2 cellular contexts compared by ENCODE assay signal in the genomic region with DNA sequence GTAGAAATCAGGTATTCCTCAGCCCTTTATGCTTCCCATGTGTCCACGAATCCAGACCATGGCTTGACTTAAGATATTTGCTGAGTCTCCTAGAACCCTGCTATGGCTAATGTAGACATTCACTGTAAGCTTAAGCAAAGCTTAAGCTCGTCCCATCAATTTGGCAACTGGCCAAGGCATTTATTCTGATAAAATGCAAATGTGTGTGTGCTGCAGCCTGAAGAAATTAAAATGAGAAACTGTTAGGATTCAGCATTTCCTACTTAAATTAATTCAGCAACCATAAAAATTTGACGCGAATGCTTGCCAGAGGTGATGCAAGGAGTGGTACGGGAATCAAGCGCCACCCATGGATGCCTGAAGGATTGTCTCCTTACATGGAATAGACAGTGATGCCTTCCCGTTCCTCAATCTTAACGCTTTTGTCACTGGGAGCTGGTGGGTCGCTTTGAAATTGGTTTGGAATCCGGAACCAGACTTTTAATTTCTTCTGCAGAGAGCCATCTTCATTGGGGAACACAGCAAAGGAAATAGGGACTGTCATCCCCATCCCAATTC.
TF ChIP-seq lines count a peak whose summit lies in the region.

No MANE protein-coding gene starts in this region.

TF ChIP-seq in HCT116, 20 proteins besides CTCF, POLR2A, EP300 and RAD21:
- TF ChIP-seq JUND (IDR thresholded peaks at IDR 0.05) (no peak), YY1 (IDR thresholded peaks at IDR 0.05; ENCODE audit: extremely low read depth, insufficient replicate concordance, low read depth, low read length) (no peak), SIN3A (IDR thresholded peaks at IDR 0.05; ENCODE audit: low read depth) (no peak), ELF1 (IDR thresholded peaks at IDR 0.05; ENCODE audit: borderline replicate concordance, low read depth) (no peak), EGR1 (IDR thresholded peaks at IDR 0.05; ENCODE audit: low read depth) (no peak), SRF (IDR thresholded peaks at IDR 0.05; ENCODE audit: low read depth) (no peak), SP1 (IDR thresholded peaks at IDR 0.05; ENCODE audit: low read depth) (no peak), POLR2AphosphoS5 (IDR thresholded peaks at IDR 0.05; ENCODE audit: low read depth, low read length) (no peak)
- TF ChIP-seq, protein P1, sequence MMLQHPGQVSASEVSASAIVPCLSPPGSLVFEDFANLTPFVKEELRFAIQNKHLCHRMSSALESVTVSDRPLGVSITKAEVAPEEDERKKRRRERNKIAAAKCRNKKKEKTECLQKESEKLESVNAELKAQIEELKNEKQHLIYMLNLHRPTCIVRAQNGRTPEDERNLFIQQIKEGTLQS (IDR thresholded peaks at IDR 0.05) = no peak
- TF ChIP-seq, protein P2, sequence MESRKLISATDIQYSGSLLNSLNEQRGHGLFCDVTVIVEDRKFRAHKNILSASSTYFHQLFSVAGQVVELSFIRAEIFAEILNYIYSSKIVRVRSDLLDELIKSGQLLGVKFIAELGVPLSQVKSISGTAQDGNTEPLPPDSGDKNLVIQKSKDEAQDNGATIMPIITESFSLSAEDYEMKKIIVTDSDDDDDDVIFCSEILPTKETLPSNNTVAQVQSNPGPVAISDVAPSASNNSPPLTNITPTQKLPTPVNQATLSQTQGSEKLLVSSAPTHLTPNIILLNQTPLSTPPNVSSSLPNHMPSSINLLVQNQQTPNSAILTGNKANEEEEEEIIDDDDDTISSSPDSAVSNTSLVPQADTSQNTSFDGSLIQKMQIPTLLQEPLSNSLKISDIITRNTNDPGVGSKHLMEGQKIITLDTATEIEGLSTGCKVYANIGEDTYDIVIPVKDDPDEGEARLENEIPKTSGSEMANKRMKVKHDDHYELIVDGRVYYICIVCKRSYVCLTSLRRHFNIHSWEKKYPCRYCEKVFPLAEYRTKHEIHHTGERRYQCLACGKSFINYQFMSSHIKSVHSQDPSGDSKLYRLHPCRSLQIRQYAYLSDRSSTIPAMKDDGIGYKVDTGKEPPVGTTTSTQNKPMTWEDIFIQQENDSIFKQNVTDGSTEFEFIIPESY (IDR thresholded peaks at IDR 0.05; ENCODE audit: extremely low read depth, insufficient replicate concordance, low read length) = no peak
- TF ChIP-seq, protein P3, sequence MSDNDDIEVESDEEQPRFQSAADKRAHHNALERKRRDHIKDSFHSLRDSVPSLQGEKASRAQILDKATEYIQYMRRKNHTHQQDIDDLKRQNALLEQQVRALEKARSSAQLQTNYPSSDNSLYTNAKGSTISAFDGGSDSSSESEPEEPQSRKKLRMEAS (IDR thresholded peaks at IDR 0.05) = no peak
TF ChIP-seq in HCT116: peak in this region for 0.

TF ChIP-seq in K562, 482 proteins besides CTCF, POLR2A, EP300 and RAD21:
- TF ChIP-seq NFIX (CRISPR knock-in tag; IDR thresholded peaks at IDR 0.05; ENCODE audit: low read depth) (peak; percentile 59), NFIC (IDR thresholded peaks at IDR 0.05) (peak; percentile 88), RBBP5 (IDR thresholded peaks at IDR 0.05; ENCODE audit: borderline replicate concordance, insufficient read depth, low read length, poor library complexity, severe bottlenecking) (no peak), PCBP1 (IDR thresholded peaks at IDR 0.05; ENCODE audit: low read depth, low read length, poor library complexity, severe bottlenecking) (no peak)
- TF ChIP-seq, protein P4, sequence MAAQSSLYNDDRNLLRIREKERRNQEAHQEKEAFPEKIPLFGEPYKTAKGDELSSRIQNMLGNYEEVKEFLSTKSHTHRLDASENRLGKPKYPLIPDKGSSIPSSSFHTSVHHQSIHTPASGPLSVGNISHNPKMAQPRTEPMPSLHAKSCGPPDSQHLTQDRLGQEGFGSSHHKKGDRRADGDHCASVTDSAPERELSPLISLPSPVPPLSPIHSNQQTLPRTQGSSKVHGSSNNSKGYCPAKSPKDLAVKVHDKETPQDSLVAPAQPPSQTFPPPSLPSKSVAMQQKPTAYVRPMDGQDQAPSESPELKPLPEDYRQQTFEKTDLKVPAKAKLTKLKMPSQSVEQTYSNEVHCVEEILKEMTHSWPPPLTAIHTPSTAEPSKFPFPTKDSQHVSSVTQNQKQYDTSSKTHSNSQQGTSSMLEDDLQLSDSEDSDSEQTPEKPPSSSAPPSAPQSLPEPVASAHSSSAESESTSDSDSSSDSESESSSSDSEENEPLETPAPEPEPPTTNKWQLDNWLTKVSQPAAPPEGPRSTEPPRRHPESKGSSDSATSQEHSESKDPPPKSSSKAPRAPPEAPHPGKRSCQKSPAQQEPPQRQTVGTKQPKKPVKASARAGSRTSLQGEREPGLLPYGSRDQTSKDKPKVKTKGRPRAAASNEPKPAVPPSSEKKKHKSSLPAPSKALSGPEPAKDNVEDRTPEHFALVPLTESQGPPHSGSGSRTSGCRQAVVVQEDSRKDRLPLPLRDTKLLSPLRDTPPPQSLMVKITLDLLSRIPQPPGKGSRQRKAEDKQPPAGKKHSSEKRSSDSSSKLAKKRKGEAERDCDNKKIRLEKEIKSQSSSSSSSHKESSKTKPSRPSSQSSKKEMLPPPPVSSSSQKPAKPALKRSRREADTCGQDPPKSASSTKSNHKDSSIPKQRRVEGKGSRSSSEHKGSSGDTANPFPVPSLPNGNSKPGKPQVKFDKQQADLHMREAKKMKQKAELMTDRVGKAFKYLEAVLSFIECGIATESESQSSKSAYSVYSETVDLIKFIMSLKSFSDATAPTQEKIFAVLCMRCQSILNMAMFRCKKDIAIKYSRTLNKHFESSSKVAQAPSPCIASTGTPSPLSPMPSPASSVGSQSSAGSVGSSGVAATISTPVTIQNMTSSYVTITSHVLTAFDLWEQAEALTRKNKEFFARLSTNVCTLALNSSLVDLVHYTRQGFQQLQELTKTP (IDR thresholded peaks at IDR 0.05; ENCODE audit: low read depth in 1 of 2, partially characterized antibody in 2 of 2) = no peak
